ENCODE assay signal across 8 cellular contexts in the genomic region with DNA sequence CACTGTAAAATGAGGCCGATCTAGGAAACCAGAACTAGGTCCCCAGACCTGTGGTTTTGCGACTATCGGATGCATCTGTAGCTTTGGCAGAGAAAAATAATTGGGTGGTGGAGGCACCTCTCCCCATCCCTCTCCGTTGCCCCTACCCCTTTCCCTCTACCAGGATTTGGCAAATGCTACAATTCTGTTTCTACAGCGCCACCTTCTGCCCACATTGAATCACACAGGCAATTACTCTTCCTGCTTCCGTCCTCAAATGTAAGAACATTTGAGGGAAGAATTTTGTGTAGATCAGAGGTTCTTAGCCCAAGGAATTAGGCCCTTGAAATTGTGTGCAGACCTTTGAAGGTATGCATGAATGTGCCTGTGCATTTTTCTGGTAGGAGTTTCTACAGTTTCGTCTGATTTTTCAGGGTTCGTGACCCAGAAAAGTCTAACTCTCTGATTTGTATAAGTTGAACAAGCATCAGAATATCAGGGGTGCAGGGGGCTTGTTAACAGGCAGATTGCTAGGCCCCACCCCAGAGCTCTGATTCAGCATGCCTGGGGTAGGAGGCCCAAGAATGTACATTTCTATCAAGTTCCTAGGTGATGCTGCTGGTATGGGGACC. TPM values are rescaled to one million over a fixed set of nuclear protein-coding genes. Genes with fewer than 3 reads are reported as not detected.
DNase-seq lines count a peak whose midpoint lies in the region; ATAC-seq, FAIRE-seq and TF ChIP-seq lines count a peak whose summit lies in the region.

No MANE protein-coding gene starts in this region.

- H2BK5ac ChIP-seq in trophoblast cell (ENCODE audit: low read depth, low read length, poor library complexity), result no peak overlapping the region

- TF ChIP-seq CTCF in Caco-2 (IDR thresholded peaks at IDR 0.05; ENCODE audit: insufficient read depth in 1 of 2, low read depth in 1 of 2, low read length in 1 of 2, severe bottlenecking in 1 of 2, unreplicated experiment in 1 of 2) (peak; percentile 85), OCI-LY3 (IDR thresholded peaks at IDR 0.05; ENCODE audit: low read depth, low read length) (peak; percentile 92)

- no peak overlapping the region for H4K8ac ChIP-seq in trophoblast cell (ENCODE audit: low read depth, low read length)

- H3K14ac ChIP-seq in trophoblast cell (ENCODE audit: low read length), result no peak overlapping the region

- no peak for ATAC-seq in HG03378 (IDR thresholded peaks at IDR 0.05; ENCODE audit: unreplicated experiment)
- ATAC-seq in GM21528 (IDR thresholded peaks at IDR 0.05; ENCODE audit: low FRiP score, unreplicated experiment), result no peak

- BruUV-seq in Caco-2 (replicated peaks; lab: Mats Ljungman, UMichigan), result no TSS peak

- H2BK120ac ChIP-seq in trophoblast cell (ENCODE audit: insufficient read depth, low read length, poor library complexity), result no peak overlapping the region

- no peak overlapping the region for H3K4me3 ChIP-seq in Caco-2 (ENCODE audit: low read depth, low read length)
- peak overlapping the region; percentile 83 for H3K4me3 ChIP-seq in OCI-LY3 (ENCODE audit: low read length)
- no peak overlapping the region for H3K4me3 ChIP-seq in trophoblast cell (ENCODE audit: low read depth, low read length)

- H3K36me3 Mint-ChIP-seq in Caco-2 (ENCODE audit: insufficient read depth, unreplicated experiment), result no peaks in the 10 kb centered on the region
- no peaks in the 10 kb centered on the region for H3K36me3 Mint-ChIP-seq in activated T-helper 1 cell treated with anti-CD3 and anti-CD28 coated beads, Interleukin-12 subunit alpha, Interleukin-12 subunit beta, Interleukin-2, Interleukin-4 antibody, amounts not matched to agents 30 ng/mL and 10 ng/mL and 1 ng/mL, durations not matched to agents 14 hours and 24 hours and 36 hours (ENCODE audit: low read depth)

- CTCF ChIA-PET in Caco-2 (lab: Charles Lee), result interaction anchor here (0.6 to 1.9 kb wide), 2 partner anchors 76 to 385 kb away, joined by 6 to 36 read pairs; partner anchors contain the start of gene ZNF638

- H3K27ac ChIP-seq in OCI-LY3 (ENCODE audit: low read length) (no peak overlapping the region), trophoblast cell (ENCODE audit: low read depth, low read length) (no peak overlapping the region)

- no peaks in the 10 kb centered on the region for H3K9me3 ChIP-seq in Caco-2
- H3K9me3 ChIP-seq in OCI-LY3 (ENCODE audit: insufficient read depth, low read length), result no peaks in the 10 kb centered on the region
- no peaks in the 10 kb centered on the region for H3K9me3 ChIP-seq in trophoblast cell (ENCODE audit: insufficient read depth, low read depth, low read length)

- no peak overlapping the region for H3K27ac Mint-ChIP-seq in Caco-2 (ENCODE audit: unreplicated experiment)
- H3K27ac Mint-ChIP-seq in activated T-helper 1 cell treated with anti-CD3 and anti-CD28 coated beads, Interleukin-12 subunit alpha, Interleukin-12 subunit beta, Interleukin-2, Interleukin-4 antibody, amounts not matched to agents 30 ng/mL and 10 ng/mL and 1 ng/mL, durations not matched to agents 14 hours and 24 hours and 36 hours, result no peak overlapping the region

- H3K4me2 ChIP-seq in OCI-LY3 (ENCODE audit: low read length) (peak overlapping the region; percentile 81), trophoblast cell (ENCODE audit: low read length) (no peak overlapping the region)

- H3K4me1 Mint-ChIP-seq in Caco-2 (ENCODE audit: low read depth, unreplicated experiment), result peaks cover 15% of the 10 kb centered on the region
- peaks cover 16% of the 10 kb centered on the region for H3K4me1 Mint-ChIP-seq in activated T-helper 1 cell treated with anti-CD3 and anti-CD28 coated beads, Interleukin-12 subunit alpha, Interleukin-12 subunit beta, Interleukin-2, Interleukin-4 antibody, amounts not matched to agents 30 ng/mL and 10 ng/mL and 1 ng/mL, durations not matched to agents 14 hours and 24 hours and 36 hours (ENCODE audit: low read depth)

- no peak overlapping the region for H2AK5ac ChIP-seq in trophoblast cell (ENCODE audit: low read length)

- peak; percentile 36 for FAIRE-seq in HTR-8/SVneo (lab: Jason Lieb, UNC)

- DNase-seq in Caco-2 (peak in 1 of 2 experiments; percentile 65), HTR-8/SVneo (ENCODE audit: insufficient read length, low spot score) (peak; percentile 53), foreskin melanocyte (peak; percentile 40), trophoblast cell (peak; percentile 43 to 78)
- DNase-seq in activated T-helper 1 cell treated with anti-CD3 and anti-CD28 coated beads, Interleukin-12 subunit alpha, Interleukin-12 subunit beta, Interleukin-2, Interleukin-4 antibody, amounts not matched to agents 30 ng/mL and 10 ng/mL and 1 ng/mL, durations not matched to agents 14 hours and 24 hours and 36 hours (ENCODE audit: low spot score), result peak; percentile 31

- POLR2A ChIA-PET in Caco-2 (lab: Charles Lee), result no interaction called here

- H3K4ac ChIP-seq in trophoblast cell (ENCODE audit: low read depth, low read length), result no peak overlapping the region

- intact Hi-C loops in Caco-2 (cut with micrococcal nuclease; ENCODE audit: unreplicated experiment), result loop anchor here (1.0 to 2.0 kb wide), 3 partner anchors 28 to 158 kb away; no protein-coding TSS in a partner anchor
- intact Hi-C loops in activated T-helper 1 cell treated with anti-CD3 and anti-CD28 coated beads, Interleukin-12 subunit alpha, Interleukin-12 subunit beta, Interleukin-2, Interleukin-4 antibody, amounts not matched to agents 30 ng/mL and 10 ng/mL and 1 ng/mL, durations not matched to agents 14 hours and 24 hours and 36 hours (cut with micrococcal nuclease), result loop anchor here (1.0 to 2.0 kb wide), 3 partner anchors 158 to 642 kb away; no protein-coding TSS in a partner anchor

- H3K36me3 ChIP-seq in Caco-2 (ENCODE audit: control insufficient read depth, insufficient read depth, low read length) (no peaks in the 10 kb centered on the region), OCI-LY3 (replicated peaks; ENCODE audit: low read depth, low read length) (no peaks in the 10 kb centered on the region), trophoblast cell (ENCODE audit: control insufficient read depth in 1 of 2, insufficient read depth in 2 of 2, low read length in 2 of 2) (no peaks in the 10 kb centered on the region)

- no peaks in the 10 kb centered on the region for H3K4me1 ChIP-seq in Caco-2
- peaks cover 14% of the 10 kb centered on the region for H3K4me1 ChIP-seq in OCI-LY3 (ENCODE audit: low read length)
- peaks cover 0 to 5% of the 10 kb centered on the region in 2 experiments for H3K4me1 ChIP-seq in trophoblast cell (ENCODE audit: control insufficient read depth in 1 of 2, insufficient read depth in 2 of 2, low read length in 2 of 2)

- no peaks in the 10 kb centered on the region for H3K79me1 ChIP-seq in trophoblast cell (ENCODE audit: low read length)

- no peaks in the 10 kb centered on the region for H4K20me1 ChIP-seq in OCI-LY3 (ENCODE audit: insufficient read depth, low read length)

- H3K18ac ChIP-seq in trophoblast cell (ENCODE audit: low read length), result no peak overlapping the region

- no peak overlapping the region for H2BK12ac ChIP-seq in trophoblast cell (ENCODE audit: low read length)

- no peaks in the 10 kb centered on the region for H3K9me3 Mint-ChIP-seq in Caco-2 (ENCODE audit: unreplicated experiment)
- H3K9me3 Mint-ChIP-seq in activated T-helper 1 cell treated with anti-CD3 and anti-CD28 coated beads, Interleukin-12 subunit alpha, Interleukin-12 subunit beta, Interleukin-2, Interleukin-4 antibody, amounts not matched to agents 30 ng/mL and 10 ng/mL and 1 ng/mL, durations not matched to agents 14 hours and 24 hours and 36 hours, result no peaks in the 10 kb centered on the region

- no peak overlapping the region for H4K12ac ChIP-seq in trophoblast cell (ENCODE audit: low read depth, low read length)

- no peak overlapping the region for H3K23ac ChIP-seq in trophoblast cell (ENCODE audit: low read length)

- H3K79me2 ChIP-seq in OCI-LY3 (ENCODE audit: low read length), result no peaks in the 10 kb centered on the region
- H3K79me2 ChIP-seq in trophoblast cell (ENCODE audit: control insufficient read depth, insufficient read depth, low read length, poor library complexity), result no peaks in the 10 kb centered on the region

- no CpG with 5 or more reads among the region's 8 CpGs for WGBS in trophoblast cell (ENCODE audit: extremely low coverage, insufficient coverage, insufficient read length)

- H3K9ac ChIP-seq in OCI-LY3 (ENCODE audit: low read length), result no peak overlapping the region
- H3K9ac ChIP-seq in trophoblast cell (ENCODE audit: low read length), result no peak overlapping the region

- peaks cover 6% of the 10 kb centered on the region for H3K27me3 Mint-ChIP-seq in Caco-2 (ENCODE audit: insufficient read depth, unreplicated experiment)
- peaks cover 21% of the 10 kb centered on the region for H3K27me3 Mint-ChIP-seq in activated T-helper 1 cell treated with anti-CD3 and anti-CD28 coated beads, Interleukin-12 subunit alpha, Interleukin-12 subunit beta, Interleukin-2, Interleukin-4 antibody, amounts not matched to agents 30 ng/mL and 10 ng/mL and 1 ng/mL, durations not matched to agents 14 hours and 24 hours and 36 hours (ENCODE audit: insufficient read depth)

- H3K27me3 ChIP-seq in Caco-2 (replicated peaks; ENCODE audit: control insufficient read depth, insufficient read depth, low read length) (no peaks in the 10 kb centered on the region), OCI-LY3 (ENCODE audit: low read depth, low read length) (0 out of 2 replicates have a peak, but pooled peaks cover 4% of the 10 kb centered on the region), trophoblast cell (ENCODE audit: insufficient read depth, low read length) (no peaks in the 10 kb centered on the region)

- H2AFZ ChIP-seq in OCI-LY3 (ENCODE audit: low read depth, low read length) (peak overlapping the region; percentile 96), trophoblast cell (ENCODE audit: insufficient read depth, low read length, poor library complexity) (no peak overlapping the region)

- no peak overlapping the region for H4K91ac ChIP-seq in trophoblast cell (ENCODE audit: low read depth, low read length)

- H3K4me3 Mint-ChIP-seq in Caco-2 (ENCODE audit: unreplicated experiment), result no peak overlapping the region
- no peak overlapping the region for H3K4me3 Mint-ChIP-seq in activated T-helper 1 cell treated with anti-CD3 and anti-CD28 coated beads, Interleukin-12 subunit alpha, Interleukin-12 subunit beta, Interleukin-2, Interleukin-4 antibody, amounts not matched to agents 30 ng/mL and 10 ng/mL and 1 ng/mL, durations not matched to agents 14 hours and 24 hours and 36 hours

RNA-seq across cellular contexts. Expression of gene ATP6V1B1, which starts 11.2 kb away (rescaled TPM):
- total RNA-seq in Caco-2 (2022), result 2.6 and 4.0 TPM in 2 replicates
- not detected in 2 replicates for total RNA-seq in activated T-helper 1 cell treated with anti-CD3 and anti-CD28 coated beads, Interleukin-12 subunit alpha, Interleukin-12 subunit beta, Interleukin-2, Interleukin-4 antibody, amounts not matched to agents 30 ng/mL and 10 ng/mL and 1 ng/mL, durations not matched to agents 14 hours and 24 hours and 36 hours
- polyA plus RNA-seq in trophoblast cell (2013), result 0.86 and 1.00 TPM in 2 replicates

RNA-seq across cellular contexts. Expression of gene ANKRD53, which starts 31.5 kb away (rescaled TPM):
- total RNA-seq in Caco-2 (2022), result 0.16 and 0.28 TPM in 2 replicates
- total RNA-seq in activated T-helper 1 cell treated with anti-CD3 and anti-CD28 coated beads, Interleukin-12 subunit alpha, Interleukin-12 subunit beta, Interleukin-2, Interleukin-4 antibody, amounts not matched to agents 30 ng/mL and 10 ng/mL and 1 ng/mL, durations not matched to agents 14 hours and 24 hours and 36 hours, result not detected in 2 replicates
- polyA plus RNA-seq in trophoblast cell (2013), result 0.73 and 0.86 TPM in 2 replicates

RNA-seq across cellular contexts. Expression of gene VAX2, which starts 46.6 kb away (rescaled TPM):
- 0.61 TPM in 1 of 2 replicates, not detected in the other for total RNA-seq in Caco-2 (2022)
- not detected in 2 replicates for total RNA-seq in activated T-helper 1 cell treated with anti-CD3 and anti-CD28 coated beads, Interleukin-12 subunit alpha, Interleukin-12 subunit beta, Interleukin-2, Interleukin-4 antibody, amounts not matched to agents 30 ng/mL and 10 ng/mL and 1 ng/mL, durations not matched to agents 14 hours and 24 hours and 36 hours
- 0.04 TPM in 1 of 2 replicates, not detected in the other for polyA plus RNA-seq in trophoblast cell (2013)

RNA-seq across cellular contexts. Expression of gene TEX261, which starts 47.7 kb away (rescaled TPM):
- 64.1 and 70.0 TPM in 2 replicates for total RNA-seq in Caco-2 (2022)
- total RNA-seq in activated T-helper 1 cell treated with anti-CD3 and anti-CD28 coated beads, Interleukin-12 subunit alpha, Interleukin-12 subunit beta, Interleukin-2, Interleukin-4 antibody, amounts not matched to agents 30 ng/mL and 10 ng/mL and 1 ng/mL, durations not matched to agents 14 hours and 24 hours and 36 hours, result 89.4 and 97.4 TPM in 2 replicates
- polyA plus RNA-seq in trophoblast cell (2013), result 44.4 and 47.5 TPM in 2 replicates
